8 cellular contexts compared by ENCODE assay signal in the genomic region with DNA sequence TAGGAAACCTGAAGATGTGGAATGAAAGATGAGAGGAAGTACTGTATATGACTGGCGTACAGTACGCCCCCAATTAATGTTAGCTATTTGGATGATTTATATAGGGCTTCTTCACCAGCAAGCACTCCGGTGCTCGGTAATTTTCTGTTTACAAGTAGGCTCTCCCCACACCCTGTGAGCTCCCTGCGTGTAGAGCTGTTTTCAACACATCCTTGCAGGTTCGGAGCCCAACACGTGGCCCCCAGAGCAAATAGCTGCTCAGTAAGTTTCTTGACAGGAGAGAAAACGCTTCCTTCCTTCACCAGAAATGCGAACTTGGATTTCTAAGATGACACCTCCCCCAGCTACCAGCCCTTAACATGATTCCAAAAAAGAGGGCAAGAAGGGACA. TPM values are rescaled to one million over a fixed set of nuclear protein-coding genes. Genes with fewer than 3 reads are reported as not detected.
DNase-seq lines count a peak whose midpoint lies in the region; ATAC-seq and TF ChIP-seq lines count a peak whose summit lies in the region.

No MANE protein-coding gene starts in this region.

- 0 out of 2 replicates have a peak overlapping the region, but pooled peaks have one; percentile 71 for H3K9ac ChIP-seq in BLaER1

- no peaks in the 10 kb centered on the region for H3K9me3 Mint-ChIP-seq in nephron progenitor cell

- no peak overlapping the region for H3K27ac Mint-ChIP-seq in nephron progenitor cell

- no peaks in the 10 kb centered on the region for H3K27me3 ChIP-seq in BLaER1
- H3K27me3 ChIP-seq in dorsolateral prefrontal cortex: no peaks in the 10 kb centered on the region

- ATAC-seq in HG02763 (IDR thresholded peaks at IDR 0.05; ENCODE audit: unreplicated experiment) (no peak), HG03342 (IDR thresholded peaks at IDR 0.05; ENCODE audit: unreplicated experiment) (no peak)
- no peak for ATAC-seq in activated CD4-positive, CD25-positive, alpha-beta regulatory T cell treated with anti-CD3 and anti-CD28 coated beads, Interleukin-2, amount 50 U/mL, for 24 hours

- intact Hi-C loops in dorsolateral prefrontal cortex (cut with DNase I): loop anchor here (2.0 to 10.0 kb wide), 3 partner anchors 81 to 347 kb away; partner anchors contain the start of genes STX16 (in 1 of the 2) and VAPB (in 1 of the 2)

- peaks cover 2% of the 10 kb centered on the region for H3K27me3 Mint-ChIP-seq in nephron progenitor cell (ENCODE audit: low read depth, poor library complexity)

- H3K36me3 ChIP-seq in BLaER1: peaks cover 16% of the 10 kb centered on the region

- peak overlapping the region; percentile 78 for H3K4me2 ChIP-seq in BLaER1

- peaks cover 20% of the 10 kb centered on the region for H3K4me1 Mint-ChIP-seq in nephron progenitor cell

- no peaks in the 10 kb centered on the region for H3K9me3 ChIP-seq in BLaER1

- peaks cover 50% of the 10 kb centered on the region for H3K4me1 ChIP-seq in BLaER1

- H3K4me3 Mint-ChIP-seq in nephron progenitor cell: peak overlapping the region; percentile 87

- DNase-seq in NAMALWA (ENCODE audit: low spot score) (peak; percentile 8), dorsolateral prefrontal cortex (peak in 1 of 10 donors; percentile 6), nephron progenitor cell (no peak), NCI-H1092 treated with DMSO at 0.1 percent for 48 hours (lab: John Stamatoyannopoulos, UW) (no peak)

- TF ChIP-seq CTCF in dorsolateral prefrontal cortex (IDR thresholded peaks at IDR 0.05 in 54 of 56, conservative IDR thresholded peaks at IDR 0.05 in 2 of 56; ENCODE audit: low read depth in 1 of 56, partially characterized antibody in 56 of 56): no peak
- TF ChIP-seq CTCF in nephron progenitor cell (IDR thresholded peaks at IDR 0.05): no peak

- peaks cover 42% of the 10 kb centered on the region for H3K36me3 Mint-ChIP-seq in nephron progenitor cell (ENCODE audit: low read depth)

- H4K20me1 ChIP-seq in BLaER1: no peaks in the 10 kb centered on the region

- H3K4me3 ChIP-seq in BLaER1: peak overlapping the region; percentile 72
- H3K4me3 ChIP-seq in dorsolateral prefrontal cortex: peak overlapping the region in 50 of 59 donors; percentile 48 to 100 (median 96)

- H3K27ac ChIP-seq in BLaER1: no peak overlapping the region; the same call in 1 of the 2 replicates
- H3K27ac ChIP-seq in dorsolateral prefrontal cortex: peak overlapping the region in 41 of 59 donors; percentile 6 to 92 (median 71)

RNA-seq across cellular contexts. Expression of gene RAB22A, which starts 1.2 kb away (rescaled TPM):
- total RNA-seq in dorsolateral prefrontal cortex: 10 to 100 TPM; 25.8 to 51.7 (median 38.9) TPM
